Comparison of ENCODE assay signal across 19 cellular contexts in the genomic region with DNA sequence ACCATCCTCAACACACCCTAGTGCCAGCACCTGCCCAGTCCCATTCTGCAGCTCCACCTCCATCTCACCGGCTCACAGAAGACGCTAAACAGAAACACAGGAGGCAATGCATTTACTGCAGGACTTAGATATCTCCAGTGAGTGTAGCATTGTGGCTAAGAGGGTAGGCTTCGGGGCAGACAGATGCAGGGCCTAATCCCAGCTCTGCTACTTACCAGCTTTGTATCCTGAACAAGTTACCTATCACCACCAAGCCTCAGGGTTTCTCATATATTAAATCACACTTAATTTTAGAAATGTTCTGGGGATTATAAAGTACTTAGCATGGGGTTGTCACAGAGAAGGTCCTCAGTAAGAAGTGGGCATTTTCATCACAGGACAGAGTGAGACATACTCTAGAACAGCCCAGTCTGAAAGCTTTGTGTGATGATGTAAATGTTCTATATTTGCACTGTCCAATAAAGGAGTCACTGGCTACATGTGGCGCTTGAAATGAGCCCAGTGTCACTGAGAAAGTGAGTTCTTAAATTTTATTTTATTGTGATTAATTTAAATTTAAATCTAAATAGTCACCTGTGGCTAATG.
DNase-seq lines count a peak whose midpoint lies in the region; ATAC-seq and TF ChIP-seq lines count a peak whose summit lies in the region.
"Had no signal": no experiment of that assay in that cellular context is flagged by ENCODE, and none has a peak within 500 bp of the region (broad histone marks: within the 10 kb centered on the region; RNA-seq: fewer than 3 reads in every experiment).

No MANE protein-coding gene starts in this region.

- TF ChIP-seq POLR2A in heart left ventricle (IDR thresholded peaks at IDR 0.05) = no peak

- no peak overlapping the region for H3K27ac Mint-ChIP-seq in endodermal cell
- H3K27ac Mint-ChIP-seq: CD4-positive, CD25-positive, alpha-beta regulatory T cell had no signal

- H3K27me3 Mint-ChIP-seq in endodermal cell (ENCODE audit: insufficient read depth) = no peaks in the 10 kb centered on the region
- H3K27me3 Mint-ChIP-seq: CD4-positive, CD25-positive, alpha-beta regulatory T cell had no signal

- TF ChIP-seq CTCF in cardiac muscle cell (IDR thresholded peaks at IDR 0.05; ENCODE audit: low read depth, low read length) = no peak
- no peak for TF ChIP-seq CTCF in heart left ventricle (IDR thresholded peaks at IDR 0.05)
- TF ChIP-seq CTCF in endodermal cell (conservative IDR thresholded peaks at IDR 0.05) = no peak

- H3K4me1 ChIP-seq in cardiac muscle cell (ENCODE audit: low read depth) (peaks cover 29% of the 10 kb centered on the region), heart left ventricle (peaks cover 0 to 30% (median 1%) of the 10 kb centered on the region in 12 donors), endodermal cell (ENCODE audit: control insufficient read depth, insufficient read depth, low read length) (no peaks in the 10 kb centered on the region)
- H3K4me1 ChIP-seq: BE2C, HAP-1 had no signal

- peak overlapping the region; percentile 59 for H3K27ac ChIP-seq in cardiac muscle cell
- H3K27ac ChIP-seq in heart left ventricle = peak overlapping the region in 6 of 12 donors; percentile 46 to 76 (median 59)
- H3K27ac ChIP-seq in endodermal cell (ENCODE audit: low read depth, low read length) = no peak overlapping the region
- H3K27ac ChIP-seq: GM23248 had no signal

- H3K27me3 ChIP-seq in cardiac muscle cell = no peaks in the 10 kb centered on the region
- no peaks in the 10 kb centered on the region for H3K27me3 ChIP-seq in heart left ventricle
- no peaks in the 10 kb centered on the region for H3K27me3 ChIP-seq in endodermal cell (ENCODE audit: control insufficient read depth, insufficient read depth, low read length, poor library complexity, severe bottlenecking)
- H3K27me3 ChIP-seq: BE2C had no signal

- DNase-seq in cardiac muscle cell (ENCODE audit: low read depth in 1 of 2, low spot score in 1 of 2) (peak in 1 of 2 donors; percentile 33), cardiac septum (ENCODE audit: low spot score) (no peak), heart left ventricle (no peak), left ventricle myocardium superior (no peak), NCI-H1105 (lab: John Stamatoyannopoulos, UW) (no peak), endodermal cell (no peak)
- DNase-seq in stimulated activated CD4-positive, alpha-beta T cell treated with anti-CD3 and anti-CD28 coated beads, Interleukin-4, amount 100 ng/mL, for 1 hour = no peak
- DNase-seq: ACHN; BE2C; CD4-positive, CD25-positive, alpha-beta regulatory T cell; CD8-positive, alpha-beta memory T cell; COR-L47; DMS 273 treated with DMSO at 0.1 percent for 48 hours; DMS53; DND-41; EL; GM23248 had no signal

- H3K4me3 Mint-ChIP-seq in endodermal cell = no peak overlapping the region
- H3K4me3 Mint-ChIP-seq: CD4-positive, CD25-positive, alpha-beta regulatory T cell; CD8-positive, alpha-beta memory T cell had no signal

- intact Hi-C loops in cardiac septum (cut with DNase I) = loop anchor here (2.0 kb wide), 1 partner anchor 30 kb away; no protein-coding TSS in a partner anchor
- intact Hi-C loops in heart left ventricle (cut with DNase I) = loop anchor here in 1 of 10 donors (5.0 kb wide), 1 partner anchor 53 kb away; no protein-coding TSS in a partner anchor
- intact Hi-C loops in left ventricle myocardium superior (cut with micrococcal nuclease) = no loop called here

- 62 to 72% (median 69%) methylated on average over 4 of the region's 4 CpGs for WGBS in heart left ventricle, 4 donors
- 80 to 96% methylated on average over 1 to 4 of the region's 4 CpGs for WGBS in endodermal cell (ENCODE audit: insufficient coverage in 1 of 2, insufficient read length in 1 of 2), 2 experiments

- H3K9me3 ChIP-seq in cardiac muscle cell (ENCODE audit: low read depth) (no peaks in the 10 kb centered on the region), heart left ventricle (no peaks in the 10 kb centered on the region), endodermal cell (ENCODE audit: control insufficient read depth, low read length) (no peaks in the 10 kb centered on the region)
- H3K9me3 ChIP-seq: BE2C, HAP-1 had no signal

- ATAC-seq in heart left ventricle (peak; percentile 87 to 91 (median 88)), left ventricle myocardium superior (peak; percentile 93)
- ATAC-seq: GM12878 had no signal

- no peak overlapping the region for H3K9ac ChIP-seq in endodermal cell (ENCODE audit: extremely low read depth, low read length, poor library complexity, severe bottlenecking)
- H3K9ac ChIP-seq: GM23248 had no signal

- H3K36me3 ChIP-seq in cardiac muscle cell (no peaks in the 10 kb centered on the region), heart left ventricle (no peaks in the 10 kb centered on the region), endodermal cell (ENCODE audit: control insufficient read depth, insufficient read depth, low read length) (no peaks in the 10 kb centered on the region)
- H3K36me3 ChIP-seq: BE2C, HAP-1 had no signal

- H3K9me3 Mint-ChIP-seq in endodermal cell = no peaks in the 10 kb centered on the region

- H3K4me3 ChIP-seq in cardiac muscle cell (no peak overlapping the region), heart left ventricle (no peak overlapping the region), endodermal cell (ENCODE audit: low read length) (no peak overlapping the region)
- H3K4me3 ChIP-seq: GM12878, GM23248, HAP-1 had no signal

- no peaks in the 10 kb centered on the region for H3K36me3 Mint-ChIP-seq in endodermal cell (ENCODE audit: low read depth)
- H3K36me3 Mint-ChIP-seq: CD4-positive, CD25-positive, alpha-beta regulatory T cell; CD8-positive, alpha-beta memory T cell had no signal

- peaks cover 11% of the 10 kb centered on the region for H3K4me1 Mint-ChIP-seq in endodermal cell
- H3K4me1 Mint-ChIP-seq: CD4-positive, CD25-positive, alpha-beta regulatory T cell; CD8-positive, alpha-beta memory T cell had no signal
